In the genomic region with DNA sequence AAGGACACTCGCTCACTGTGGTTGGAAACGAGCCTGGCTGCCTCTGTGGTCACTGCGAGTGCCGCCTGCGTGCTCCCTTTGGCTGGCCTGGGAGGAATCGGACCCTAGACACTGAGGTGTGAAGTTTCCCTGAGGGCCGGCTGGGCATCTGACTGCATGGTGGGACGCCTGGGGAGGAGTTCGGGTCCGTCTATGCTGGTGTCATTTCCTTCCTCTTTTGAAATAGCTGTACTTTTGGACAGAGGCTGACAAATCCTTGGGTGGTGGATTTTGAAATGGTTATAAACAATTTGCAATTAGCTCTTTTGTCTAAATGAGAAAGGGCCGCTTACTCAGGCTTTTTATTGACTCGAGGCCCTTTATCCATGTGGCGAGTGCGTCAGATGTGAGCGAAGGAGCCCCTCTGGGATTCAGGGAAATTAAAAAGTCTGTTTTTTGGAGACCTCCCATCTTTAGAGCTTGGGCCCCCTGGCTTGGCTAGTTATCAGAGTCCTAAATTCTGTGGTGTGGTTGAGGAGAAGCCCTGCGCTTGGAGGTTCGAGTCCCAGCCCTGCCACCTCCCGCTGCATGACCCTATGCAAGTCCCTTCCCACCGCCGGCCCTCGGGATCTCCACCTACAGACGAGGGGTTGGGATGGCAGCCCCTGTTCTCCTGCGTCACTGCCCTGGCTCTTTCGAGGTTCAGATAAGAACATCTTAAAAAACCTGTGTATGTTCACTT, we compare ENCODE assay signal across 9 cellular contexts.
DNase-seq lines count a peak whose midpoint lies in the region; ATAC-seq and TF ChIP-seq lines count a peak whose summit lies in the region.
"Had no signal": no experiment of that assay in that cellular context is flagged by ENCODE, and none has a peak within 500 bp of the region (broad histone marks: within the 10 kb centered on the region; RNA-seq: fewer than 3 reads in every experiment).

No MANE protein-coding gene starts in this region.

- peaks cover 0 to 5% of the 10 kb centered on the region in 2 donors for H3K4me1 ChIP-seq in uterus

- CTCF ChIA-PET in activated CD8-positive, alpha-beta memory T cell treated with anti-CD3 and anti-CD28 coated beads, Interleukin-2, amount 10 ng/mL, durations not matched to agents 7 days and 5 days (lab: Charles Lee): no interaction called here

- no peaks in the 10 kb centered on the region for H3K9me3 ChIP-seq in uterus

- H3K4me1 Mint-ChIP-seq in activated CD8-positive, alpha-beta memory T cell treated with anti-CD3 and anti-CD28 coated beads, Interleukin-2, amount 10 ng/mL, durations not matched to agents 7 days and 5 days: peaks cover 6% of the 10 kb centered on the region

- peak in 1 of 2 donors; percentile 15 for TF ChIP-seq POLR2A in uterus (IDR thresholded peaks at IDR 0.05)

- no peaks in the 10 kb centered on the region for H3K36me3 ChIP-seq in uterus

- H3K27ac ChIP-seq in dorsolateral prefrontal cortex: peak overlapping the region in 38 of 59 donors; percentile 1 to 76 (median 50)
- H3K27ac ChIP-seq in uterus: peak overlapping the region; percentile 31 to 67

- TF ChIP-seq CTCF in dorsolateral prefrontal cortex (IDR thresholded peaks at IDR 0.05 in 54 of 56, conservative IDR thresholded peaks at IDR 0.05 in 2 of 56; ENCODE audit: low read depth in 1 of 56, partially characterized antibody in 56 of 56): no peak
- TF ChIP-seq CTCF in uterus (IDR thresholded peaks at IDR 0.05): no peak

- H3K27ac Mint-ChIP-seq in activated CD8-positive, alpha-beta memory T cell treated with anti-CD3 and anti-CD28 coated beads, Interleukin-2, amount 10 ng/mL, durations not matched to agents 7 days and 5 days: no peak overlapping the region

- H3K36me3 Mint-ChIP-seq in activated CD8-positive, alpha-beta memory T cell treated with anti-CD3 and anti-CD28 coated beads, Interleukin-2, amount 10 ng/mL, durations not matched to agents 7 days and 5 days: no peaks in the 10 kb centered on the region

- no peak overlapping the region for H3K4me3 Mint-ChIP-seq in activated CD8-positive, alpha-beta memory T cell treated with anti-CD3 and anti-CD28 coated beads, Interleukin-2, amount 10 ng/mL, durations not matched to agents 7 days and 5 days

- intact Hi-C loops in dorsolateral prefrontal cortex (cut with DNase I) (loop anchor here in 1 of 2 donors (10.0 kb wide), 1 partner anchor 91 kb away; no protein-coding TSS in a partner anchor), uterus (cut with DNase I; ENCODE audit: low total_unique reads) (no loop called here)

- H3K4me3 ChIP-seq in dorsolateral prefrontal cortex: no peak overlapping the region
- no peak overlapping the region for H3K4me3 ChIP-seq in uterus

- H3K27me3 ChIP-seq in dorsolateral prefrontal cortex: no peaks in the 10 kb centered on the region
- no peaks in the 10 kb centered on the region for H3K27me3 ChIP-seq in uterus

- peak; percentile 6 for ATAC-seq in activated CD8-positive, alpha-beta memory T cell treated with anti-CD3 and anti-CD28 coated beads, Interleukin-2, amount 10 ng/mL, durations not matched to agents 7 days and 5 days
- ATAC-seq in HG03469 (IDR thresholded peaks at IDR 0.05; ENCODE audit: unreplicated experiment): no peak
- no peak for ATAC-seq in HG03342 (IDR thresholded peaks at IDR 0.05; ENCODE audit: unreplicated experiment)

- H3K9me3 Mint-ChIP-seq in activated CD8-positive, alpha-beta memory T cell treated with anti-CD3 and anti-CD28 coated beads, Interleukin-2, amount 10 ng/mL, durations not matched to agents 7 days and 5 days (ENCODE audit: low read depth): no peaks in the 10 kb centered on the region

- no peaks in the 10 kb centered on the region for H3K27me3 Mint-ChIP-seq in activated CD8-positive, alpha-beta memory T cell treated with anti-CD3 and anti-CD28 coated beads, Interleukin-2, amount 10 ng/mL, durations not matched to agents 7 days and 5 days

- no peak for DNase-seq in activated CD8-positive, alpha-beta memory T cell treated with anti-CD3 and anti-CD28 coated beads, Interleukin-2, amount 10 ng/mL, durations not matched to agents 7 days and 5 days
- no peak for DNase-seq in activated CD8-positive, alpha-beta memory T cell treated with anti-CD3 and anti-CD28 coated beads, Interleukin-2, amount 50 U/mL, for 48 hours
- DNase-seq in dorsolateral prefrontal cortex (peak in 3 of 10 donors; percentile 19 to 44 (median 31)), medulla oblongata (ENCODE audit: extremely low spot score) (peak; percentile 64), uterus (no peak), NCI-H345 (lab: John Stamatoyannopoulos, UW) (no peak)
- DNase-seq: activated naive CD4-positive, alpha-beta T cell had no signal
